8 cellular contexts compared by ENCODE assay signal in genomic region chr10:23439452-23439919, GRCh38. TPM values are rescaled to one million over a fixed set of nuclear protein-coding genes. Genes with fewer than 3 reads are reported as not detected.
DNase-seq lines count a peak whose midpoint lies in the region; ATAC-seq, FAIRE-seq and TF ChIP-seq lines count a peak whose summit lies in the region.

No MANE protein-coding gene starts in this region.

- POLR2A ChIA-PET in endothelial cell of umbilical vein (lab: Charles Lee), result no interaction called here

- CTCF ChIA-PET in activated naive CD4-positive, alpha-beta T cell treated with anti-CD3 and anti-CD28 coated beads for 36 hours (lab: Charles Lee), result interaction anchor here (1.6 kb wide), 1 partner anchor 124 kb away, joined by 8 read pairs; no protein-coding TSS in a partner anchor
- CTCF ChIA-PET in endothelial cell of umbilical vein (lab: Charles Lee), result no interaction called here

- no peaks in the 10 kb centered on the region for H3K9me3 Mint-ChIP-seq in activated naive CD4-positive, alpha-beta T cell treated with anti-CD3 and anti-CD28 coated beads for 36 hours
- H3K9me3 Mint-ChIP-seq in osteocyte (ENCODE audit: unreplicated experiment), result no peaks in the 10 kb centered on the region

- no peaks in the 10 kb centered on the region for H4K20me1 ChIP-seq in endothelial cell of umbilical vein (replicated peaks; ENCODE audit: control insufficient read depth, extremely low read depth, insufficient read depth, low read length)

- no TSS peak for BruUV-seq in endothelial cell of umbilical vein (replicated peaks; lab: Mats Ljungman, UMichigan)

- peaks cover 39% of the 10 kb centered on the region for H3K4me1 Mint-ChIP-seq in activated naive CD4-positive, alpha-beta T cell treated with anti-CD3 and anti-CD28 coated beads for 36 hours (ENCODE audit: low read depth)
- peaks cover 33% of the 10 kb centered on the region for H3K4me1 Mint-ChIP-seq in osteocyte (ENCODE audit: unreplicated experiment)

- H3K27me3 Mint-ChIP-seq in activated naive CD4-positive, alpha-beta T cell treated with anti-CD3 and anti-CD28 coated beads for 36 hours (ENCODE audit: low read depth), result no peaks in the 10 kb centered on the region
- H3K27me3 Mint-ChIP-seq in osteocyte (ENCODE audit: unreplicated experiment), result peaks cover 5% of the 10 kb centered on the region

- dilution Hi-C loops in endothelial cell of umbilical vein (cut with MboI; ENCODE audit: extremely low pct_ligation_motif_present, low sequenced_read_pairs), result no loop called here

- H3K36me3 ChIP-seq in SJSA1 (peaks cover 11% of the 10 kb centered on the region), endothelial cell of umbilical vein (ENCODE audit: control insufficient read depth in 2 of 2, extremely low read depth in 1 of 2, insufficient read depth in 2 of 2, low read length in 2 of 2) (peaks cover 0 to 2% of the 10 kb centered on the region in 2 experiments)

- TF ChIP-seq CTCF in endothelial cell of umbilical vein (IDR thresholded peaks at IDR 0.05; ENCODE audit: extremely low read depth in 1 of 2, insufficient read depth in 1 of 2, low read depth in 1 of 2, low read length in 2 of 2) (no peak), osteocyte (IDR thresholded peaks at IDR 0.05) (no peak)

- no peak for TF ChIP-seq POLR2A in endothelial cell of umbilical vein (IDR thresholded peaks at IDR 0.05; ENCODE audit: low read depth, low read length)

- ATAC-seq in HG02763 (IDR thresholded peaks at IDR 0.05; ENCODE audit: unreplicated experiment), result peak; percentile 5

- intact Hi-C loops in activated naive CD4-positive, alpha-beta T cell treated with anti-CD3 and anti-CD28 coated beads for 36 hours (cut with micrococcal nuclease), result loop anchor here (2.0 to 5.0 kb wide), 4 partner anchors 343 to 1578 kb away; partner anchors contain the start of genes DNAJC1, ENKUR and THNSL1
- intact Hi-C loops in endothelial cell of umbilical vein (cut with micrococcal nuclease), result loop anchor here (2.0 kb wide), 1 partner anchor 345 kb away; the partner anchor contains the start of gene MSRB2

- H3K27ac ChIP-seq in SJSA1 (peak overlapping the region; percentile 75), endothelial cell of umbilical vein (ENCODE audit: insufficient read depth, low read depth, low read length) (peak overlapping the region; percentile 36)

- H3K9me3 ChIP-seq in SJSA1 (replicated peaks), result peaks cover 5% of the 10 kb centered on the region
- H3K9me3 ChIP-seq in endothelial cell of umbilical vein (replicated peaks; ENCODE audit: control insufficient read depth, insufficient read depth, low read length), result no peaks in the 10 kb centered on the region

- peak overlapping the region; percentile 98 for H3K4me3 ChIP-seq in SJSA1
- H3K4me3 ChIP-seq in endothelial cell of umbilical vein (replicated peaks in 1 of 3; ENCODE audit: insufficient read depth in 1 of 3, low read depth in 1 of 3, low read length in 3 of 3), result peak overlapping the region; percentile 39 to 82 (median 54)

- no peak overlapping the region for H3K27ac Mint-ChIP-seq in activated naive CD4-positive, alpha-beta T cell treated with anti-CD3 and anti-CD28 coated beads for 36 hours
- H3K27ac Mint-ChIP-seq in osteocyte (ENCODE audit: unreplicated experiment), result no peak overlapping the region

- H3K4me1 ChIP-seq in SJSA1 (replicated peaks) (peaks cover 25% of the 10 kb centered on the region), endothelial cell of umbilical vein (ENCODE audit: control insufficient read depth, extremely low read depth, insufficient read depth, low read length) (peaks cover 4% of the 10 kb centered on the region)

- no peaks in the 10 kb centered on the region for H3K9me1 ChIP-seq in endothelial cell of umbilical vein (replicated peaks; ENCODE audit: control insufficient read depth, extremely low read depth, insufficient read depth, low read length)

- H3K27me3 ChIP-seq in SJSA1 (replicated peaks) (no peaks in the 10 kb centered on the region), endothelial cell of umbilical vein (ENCODE audit: control insufficient read depth in 2 of 2, insufficient read depth in 2 of 2, low read length in 2 of 2) (no peaks in the 10 kb centered on the region)

- H3K4me2 ChIP-seq in endothelial cell of umbilical vein (ENCODE audit: insufficient read depth, low read length), result peak overlapping the region; percentile 67

- peak; percentile 27 for DNase-seq in activated naive CD4-positive, alpha-beta T cell treated with anti-CD3 and anti-CD28 coated beads for 36 hours
- no peak for DNase-seq in activated naive CD4-positive, alpha-beta T cell treated with anti-CD3 and anti-CD28 coated beads, Interleukin-2, amount 50 U/mL, for 16 hours
- no peak for DNase-seq in SJSA1 (ENCODE audit: low read depth in 1 of 2, low spot score in 2 of 2)
- no peak for DNase-seq in endothelial cell of umbilical vein (ENCODE audit: low read depth, low spot score)
- DNase-seq in osteocyte (ENCODE audit: extremely low spot score, unreplicated experiment), result no peak
- DNase-seq in NCI-H2196 treated with DMSO at 0.1 percent for 48 hours (lab: John Stamatoyannopoulos, UW; ENCODE audit: unreplicated experiment), result no peak
- no peak for DNase-seq in activated CD4-positive, alpha-beta T cell treated with anti-CD3 and anti-CD28 coated beads for 1 hour

- H2AFZ ChIP-seq in endothelial cell of umbilical vein (ENCODE audit: low read depth, low read length), result peak overlapping the region; percentile 70

- no peak for FAIRE-seq in endothelial cell of umbilical vein (lab: Jason Lieb, UNC)

- H3K36me3 Mint-ChIP-seq in activated naive CD4-positive, alpha-beta T cell treated with anti-CD3 and anti-CD28 coated beads for 36 hours (ENCODE audit: low read depth), result peaks cover 26% of the 10 kb centered on the region
- peaks cover 15% of the 10 kb centered on the region for H3K36me3 Mint-ChIP-seq in osteocyte (ENCODE audit: unreplicated experiment)

- peak overlapping the region; percentile 76 for H3K9ac ChIP-seq in endothelial cell of umbilical vein (replicated peaks; ENCODE audit: extremely low read depth, insufficient read depth, low read length)

- H3K4me3 Mint-ChIP-seq in activated naive CD4-positive, alpha-beta T cell treated with anti-CD3 and anti-CD28 coated beads for 36 hours, result peak overlapping the region; percentile 94
- H3K4me3 Mint-ChIP-seq in osteocyte (ENCODE audit: unreplicated experiment), result peak overlapping the region; percentile 51

- no peaks in the 10 kb centered on the region for H3K79me2 ChIP-seq in endothelial cell of umbilical vein (ENCODE audit: control insufficient read depth, insufficient read depth, low read length)

TF ChIP-seq in endothelial cell of umbilical vein, 7 proteins besides CTCF, POLR2A, EP300 and RAD21:
- TF ChIP-seq MYC (IDR thresholded peaks at IDR 0.05; ENCODE audit: low read depth, low read length) (no peak), GATA2 (IDR thresholded peaks at IDR 0.05; ENCODE audit: insufficient read depth, insufficient read length, low read depth, low read length) (no peak), EZH2 (IDR thresholded peaks at IDR 0.05; ENCODE audit: borderline replicate concordance, low read depth, low read length, severe bottlenecking) (no peak), JUN (IDR thresholded peaks at IDR 0.05; ENCODE audit: borderline replicate concordance, insufficient read depth, insufficient read length, low read depth) (no peak), POLR2AphosphoS5 (IDR thresholded peaks at IDR 0.05; ENCODE audit: insufficient read depth, low read depth, low read length) (no peak), MAX (IDR thresholded peaks at IDR 0.05; ENCODE audit: insufficient read depth, insufficient read length) (no peak), FOS (IDR thresholded peaks at IDR 0.05; ENCODE audit: borderline replicate concordance, insufficient read depth, low read length) (no peak)
TF ChIP-seq in endothelial cell of umbilical vein: peak in this region for 0.

RNA-seq across cellular contexts. Expression of gene OTUD1, which starts 0.6 kb away (rescaled TPM):
- 10 to 100 TPM; 15.7 to 16.0 TPM for total RNA-seq in activated naive CD4-positive, alpha-beta T cell treated with anti-CD3 and anti-CD28 coated beads for 36 hours
- 1.8 and 3.8 TPM in 2 replicates for total RNA-seq in SJSA1 (2014; rRNA removed; shearing (Covaris generic))
- total RNA-seq in endothelial cell of umbilical vein, result 4.8 and 6.0 TPM in 2 replicates
- polyA plus RNA-seq in endothelial cell of umbilical vein, result 1.3 and 2.2 TPM in 2 replicates
- polyA plus RNA-seq in endothelial cell of umbilical vein (2011; cell fraction: cytosol; rRNA removed), result 1.7 and 1.8 TPM in 2 replicates
- 2.3 and 2.6 TPM in 2 replicates for polyA plus RNA-seq in endothelial cell of umbilical vein (2011; cell fraction: nucleus; rRNA removed)
- 1.6 and 1.7 TPM in 2 replicates for polyA plus RNA-seq in endothelial cell of umbilical vein (2012)
- 3.2 and 3.9 TPM in 2 replicates for polyA minus RNA-seq in endothelial cell of umbilical vein
- polyA minus RNA-seq in endothelial cell of umbilical vein (2011; cell fraction: cytosol; rRNA and poly(A)+ RNA removed), result 4.6 TPM
- 4.7 and 6.4 TPM in 2 replicates for polyA minus RNA-seq in endothelial cell of umbilical vein (2011; cell fraction: nucleus; rRNA and poly(A)+ RNA removed)
- total RNA-seq in osteocyte, result 10.6 and 11.0 TPM in 2 replicates
